In genomic region chr1:159014851-159015250, GRCh38 we compare ENCODE assay signal across 1 cellular context.
TF ChIP-seq lines count a peak whose summit lies in the region.

No MANE protein-coding gene starts in this region.

TF ChIP-seq in HepG2, 621 proteins besides CTCF, POLR2A, EP300 and RAD21:
- TF ChIP-seq TEF (CRISPR knock-in tag; IDR thresholded peaks at IDR 0.05), result no peak
- no peak for TF ChIP-seq ATF4 (CRISPR knock-in tag; IDR thresholded peaks at IDR 0.05)
- no peak for TF ChIP-seq SNAI1 (CRISPR knock-in tag; IDR thresholded peaks at IDR 0.05; ENCODE audit: borderline replicate concordance)
- no peak for TF ChIP-seq SRSF4 (IDR thresholded peaks at IDR 0.05; ENCODE audit: low read depth, low read length, poor library complexity, severe bottlenecking)
- no peak for TF ChIP-seq CBFB (CRISPR knock-in tag; IDR thresholded peaks at IDR 0.05)
- TF ChIP-seq NFATC3 (CRISPR knock-in tag; IDR thresholded peaks at IDR 0.05), result no peak
- no peak for TF ChIP-seq PTBP1 (IDR thresholded peaks at IDR 0.05; ENCODE audit: low read depth, low read length, poor library complexity, severe bottlenecking)
- TF ChIP-seq ZNF546 (CRISPR knock-in tag; conservative IDR thresholded peaks at IDR 0.05), result no peak
- TF ChIP-seq SSRP1 (CRISPR knock-in tag; IDR thresholded peaks at IDR 0.05), result no peak
- TF ChIP-seq TFAP4 (IDR thresholded peaks at IDR 0.05; ENCODE audit: borderline replicate concordance, low read depth), result no peak
- no peak for TF ChIP-seq ZNF343 (CRISPR knock-in tag; IDR thresholded peaks at IDR 0.05)
- no peak for TF ChIP-seq FIP1L1 (IDR thresholded peaks at IDR 0.05; ENCODE audit: borderline replicate concordance, insufficient read depth, low read depth, low read length)
- TF ChIP-seq ZBTB20 (CRISPR knock-in tag; IDR thresholded peaks at IDR 0.05; ENCODE audit: borderline replicate concordance, low read depth), result no peak
